20 cellular contexts compared by ENCODE assay signal in genomic region chr5:135360278-135361274, GRCh38. TPM values are rescaled to one million over a fixed set of nuclear protein-coding genes. Genes with fewer than 3 reads are reported as not detected.
DNase-seq lines count a peak whose midpoint lies in the region; ATAC-seq and TF ChIP-seq lines count a peak whose summit lies in the region.
"Had no signal": no experiment of that assay in that cellular context is flagged by ENCODE, and none has a peak within 500 bp of the region (broad histone marks: within the 10 kb centered on the region; RNA-seq: fewer than 3 reads in every experiment).

No MANE protein-coding gene starts in this region.

- H3K4me1 ChIP-seq in smooth muscle cell (ENCODE audit: low read depth) (peaks cover 3% of the 10 kb centered on the region), Karpas-422 (ENCODE audit: low read length) (peaks cover 4% of the 10 kb centered on the region)

- H3K4me3 Mint-ChIP-seq in activated T-cell treated with anti-CD3 and anti-CD28 coated beads, Interleukin-2, amount 50 U/mL, for 72 hours: no peak overlapping the region
- H3K4me3 Mint-ChIP-seq: CD8-positive, alpha-beta memory T cell; effector memory CD8-positive, alpha-beta T cell had no signal

- ATAC-seq in activated T-cell treated with anti-CD3 and anti-CD28 coated beads, Interleukin-2, amount 50 U/mL, for 72 hours (replicated peaks in 1 of 2): no peak
- ATAC-seq in left colon (peak; percentile 6), GM21390 (IDR thresholded peaks at IDR 0.05; ENCODE audit: unreplicated experiment) (no peak), GM19467 (IDR thresholded peaks at IDR 0.05; ENCODE audit: unreplicated experiment) (no peak)
- ATAC-seq: effector memory CD8-positive, alpha-beta T cell had no signal

- peaks cover under 1 to 3% of the 10 kb centered on the region in 2 donors for H3K36me3 Mint-ChIP-seq in activated T-cell treated with anti-CD3 and anti-CD28 coated beads, Interleukin-2, amount 50 U/mL, for 72 hours (ENCODE audit: insufficient read depth in 2 of 2)

- no peak for DNase-seq in activated T-cell treated with anti-CD3 and anti-CD28 coated beads, Interleukin-2, amount 50 U/mL, for 72 hours
- no peak for DNase-seq in activated T-cell treated with anti-CD3 and anti-CD28 coated beads, Interleukin-2, amount 50 U/mL, for 1 hour
- DNase-seq in left colon (no peak), smooth muscle cell (lab: John Stamatoyannopoulos, UW; ENCODE audit: unreplicated experiment) (no peak), Karpas-422 (no peak)
- DNase-seq: activated gamma-delta T cell treated with Interleukin-2 at 50 U/mL for 16 hours; CD8-positive, alpha-beta memory T cell; cerebellar nuclear complex; DMS79 treated with DMSO at 0.1 percent for 48 hours; effector memory CD8-positive, alpha-beta T cell; NCI-H1417 treated with DMSO at 0.1 percent for 48 hours; NCI-H2171; NCI-H748 treated with DMSO at 0.1 percent for 48 hours; OCI-M1; SHP77 treated with DMSO at 0.1 percent for 48 hours had no signal

- H2AFZ ChIP-seq in smooth muscle cell (ENCODE audit: low read depth) (no peak overlapping the region), Karpas-422 (ENCODE audit: low read length) (no peak overlapping the region)

- H3K9ac ChIP-seq in smooth muscle cell (ENCODE audit: low read depth): no peak overlapping the region
- H3K9ac ChIP-seq in Karpas-422 (ENCODE audit: low read length): no peak overlapping the region

- peak overlapping the region; percentile 68 for H3K27ac Mint-ChIP-seq in activated T-cell treated with anti-CD3 and anti-CD28 coated beads, Interleukin-2, amount 50 U/mL, for 72 hours

- H3K4me1 Mint-ChIP-seq in activated T-cell treated with anti-CD3 and anti-CD28 coated beads, Interleukin-2, amount 50 U/mL, for 72 hours (ENCODE audit: low read depth): peaks cover under 1% of the 10 kb centered on the region

- H3K36me3 ChIP-seq in KOPT-K1 (ENCODE audit: insufficient read depth, low read length): peaks cover 97% of the 10 kb centered on the region
- peaks cover 28% of the 10 kb centered on the region for H3K36me3 ChIP-seq in smooth muscle cell (ENCODE audit: low read depth)
- H3K36me3 ChIP-seq in Karpas-422 (ENCODE audit: insufficient read depth, low read length): peaks cover 40% of the 10 kb centered on the region; the same call in 1 of the 2 replicates

- peak overlapping the region; percentile 54 for H3K27ac ChIP-seq in KOPT-K1 (ENCODE audit: low read depth, low read length, poor library complexity, severe bottlenecking)
- peak overlapping the region; percentile 79 for H3K27ac ChIP-seq in smooth muscle cell (ENCODE audit: low read depth)
- no peak overlapping the region for H3K27ac ChIP-seq in Karpas-422 (ENCODE audit: low read length)
- H3K27ac ChIP-seq: ascending aorta, suprapubic skin had no signal

- 91% methylated on average over 16 of the region's 16 CpGs for WGBS in smooth muscle cell (ENCODE audit: low lambda C conversion rate)

- no peaks in the 10 kb centered on the region for H3K27me3 Mint-ChIP-seq in activated T-cell treated with anti-CD3 and anti-CD28 coated beads, Interleukin-2, amount 50 U/mL, for 72 hours (ENCODE audit: low read depth)
- H3K27me3 Mint-ChIP-seq: CD8-positive, alpha-beta memory T cell; effector memory CD8-positive, alpha-beta T cell had no signal

- peaks cover 49% of the 10 kb centered on the region for H4K20me1 ChIP-seq in smooth muscle cell (ENCODE audit: low read depth)
- no peaks in the 10 kb centered on the region for H4K20me1 ChIP-seq in Karpas-422 (ENCODE audit: insufficient read depth, low read depth, low read length)

- H3K4me3 ChIP-seq in smooth muscle cell (no peak overlapping the region), Karpas-422 (ENCODE audit: low read length) (no peak overlapping the region)
- H3K4me3 ChIP-seq: ascending aorta, suprapubic skin had no signal

- H3K9me3 ChIP-seq in KOPT-K1 (ENCODE audit: insufficient read depth, low read length, poor library complexity, severe bottlenecking) (no peaks in the 10 kb centered on the region), smooth muscle cell (replicated peaks; ENCODE audit: low read depth) (no peaks in the 10 kb centered on the region), Karpas-422 (ENCODE audit: low read length) (no peaks in the 10 kb centered on the region)
- H3K9me3 ChIP-seq: ascending aorta, suprapubic skin had no signal

- intact Hi-C loops in left colon (cut with DNase I, micrococcal nuclease): no loop called here

- peaks cover 49% of the 10 kb centered on the region for H3K79me2 ChIP-seq in smooth muscle cell (ENCODE audit: low read depth)
- H3K79me2 ChIP-seq in Karpas-422 (ENCODE audit: low read length): peaks cover 28% of the 10 kb centered on the region

- TF ChIP-seq CTCF in smooth muscle cell (IDR thresholded peaks at IDR 0.05; ENCODE audit: borderline replicate concordance, insufficient read depth, poor library complexity, severe bottlenecking): no peak

- H3K27me3 ChIP-seq in smooth muscle cell (ENCODE audit: low read depth) (no peaks in the 10 kb centered on the region), Karpas-422 (ENCODE audit: low read length) (no peaks in the 10 kb centered on the region)
- H3K27me3 ChIP-seq: ascending aorta, suprapubic skin had no signal

- no peaks in the 10 kb centered on the region for H3K9me2 ChIP-seq in Karpas-422 (replicated peaks; ENCODE audit: insufficient read depth, low read length)

- no peaks in the 10 kb centered on the region for H3K9me3 Mint-ChIP-seq in activated T-cell treated with anti-CD3 and anti-CD28 coated beads, Interleukin-2, amount 50 U/mL, for 72 hours
- H3K9me3 Mint-ChIP-seq: CD8-positive, alpha-beta memory T cell; effector memory CD8-positive, alpha-beta T cell had no signal

- H3K4me2 ChIP-seq in smooth muscle cell (peak overlapping the region; percentile 13), Karpas-422 (ENCODE audit: low read depth, low read length, poor library complexity, severe bottlenecking) (no peak overlapping the region)

- H3F3A ChIP-seq in smooth muscle cell (ENCODE audit: low read depth): peaks cover 37% of the 10 kb centered on the region

RNA-seq across cellular contexts. Expression of gene MACROH2A1, which starts 38.5 kb away (rescaled TPM):
- 100 to 1,000 TPM; 136 to 140 TPM for total RNA-seq in activated T-cell treated with anti-CD3 and anti-CD28 coated beads, Interleukin-2, amount 50 U/mL, for 72 hours
- total RNA-seq in left colon (100 to 1,000 TPM; 212 to 216 TPM), smooth muscle cell (349 and 371 TPM in 2 replicates)
- polyA plus RNA-seq in smooth muscle cell: 272 and 309 TPM in 2 replicates
- total RNA-seq in Karpas-422 (2014; rRNA removed; shearing (Covaris generic); ENCODE audit: low replicate concordance): 160 and 245 TPM in 2 replicates
